ENCODE assay signal across 8 cellular contexts in the genomic region with DNA sequence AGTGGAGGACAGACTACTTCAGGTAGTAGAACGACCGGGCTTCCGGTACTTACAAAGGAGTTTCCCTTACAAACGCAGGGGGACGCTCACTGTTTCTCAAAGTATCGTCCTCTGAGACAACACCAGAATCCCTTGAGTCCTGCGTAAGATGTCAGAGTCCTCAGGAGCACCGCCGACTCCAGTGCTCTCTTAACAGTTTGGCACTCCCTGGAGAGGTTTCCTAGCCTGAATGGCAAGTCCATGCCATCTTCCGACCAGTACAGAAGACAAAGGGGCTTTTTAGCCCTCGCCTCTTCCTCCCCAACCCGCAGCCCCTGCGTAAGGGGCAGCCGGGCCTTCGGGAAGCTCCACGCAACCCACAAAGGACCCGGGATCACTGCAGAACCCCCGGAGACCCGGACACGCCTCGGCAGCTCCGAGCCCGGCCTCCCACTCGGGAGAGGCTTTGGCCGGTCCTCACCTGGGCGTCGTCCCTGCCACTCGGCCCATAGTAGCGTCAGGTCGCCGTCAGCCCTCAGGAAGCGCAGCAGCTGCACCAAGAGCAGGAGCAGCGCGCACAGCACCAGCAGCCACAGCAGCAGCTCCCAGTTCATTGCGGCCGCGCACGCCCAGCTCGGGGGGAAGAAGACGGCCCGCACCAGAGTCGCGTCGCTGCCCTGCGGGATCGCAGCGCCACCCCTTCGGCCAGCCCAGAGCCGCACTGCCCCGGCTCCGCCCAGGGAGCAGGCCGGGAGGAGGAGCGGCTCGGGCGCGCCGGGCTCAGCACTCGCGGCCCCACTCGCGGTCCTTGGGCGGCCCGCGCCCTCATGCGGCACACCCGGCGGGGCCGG. TPM values are rescaled to one million over a fixed set of nuclear protein-coding genes. Genes with fewer than 3 reads are reported as not detected.
DNase-seq lines count a peak whose midpoint lies in the region; ATAC-seq and TF ChIP-seq lines count a peak whose summit lies in the region.

A gene with protein sequence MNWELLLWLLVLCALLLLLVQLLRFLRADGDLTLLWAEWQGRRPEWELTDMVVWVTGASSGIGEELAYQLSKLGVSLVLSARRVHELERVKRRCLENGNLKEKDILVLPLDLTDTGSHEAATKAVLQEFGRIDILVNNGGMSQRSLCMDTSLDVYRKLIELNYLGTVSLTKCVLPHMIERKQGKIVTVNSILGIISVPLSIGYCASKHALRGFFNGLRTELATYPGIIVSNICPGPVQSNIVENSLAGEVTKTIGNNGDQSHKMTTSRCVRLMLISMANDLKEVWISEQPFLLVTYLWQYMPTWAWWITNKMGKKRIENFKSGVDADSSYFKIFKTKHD (minus strand): TSS at position 682 of the 830 bp plus-strand sequence. CDS start 89 bp downstream, at position 593.

- CTCF ChIA-PET in A673 (lab: Charles Lee), result interaction anchor here (0.9 kb wide), 1 partner anchor 100 kb away, joined by 3 read pairs; no protein-coding TSS in a partner anchor

- TF ChIP-seq CTCF in A673 (conservative IDR thresholded peaks at IDR 0.05; ENCODE audit: low read depth, low read length), result peak; percentile 30; the same call in 1 of the 2 replicates
- TF ChIP-seq CTCF in kidney epithelial cell (IDR thresholded peaks at IDR 0.05; ENCODE audit: insufficient read depth, low read length, poor library complexity, severe bottlenecking), result peak; percentile 13

- no TSS peak for BruUV-seq in A673 (replicated peaks; lab: Mats Ljungman, UMichigan)

- H3K4me3 Mint-ChIP-seq in central memory CD8-positive, alpha-beta T cell, result peak within 1 kb of the TSS; percentile 95

- H3K27me3 ChIP-seq in A673 (replicated peaks; ENCODE audit: insufficient read depth, low read depth, low read length, poor library complexity) (no peaks in the 10 kb centered on the region), kidney epithelial cell (ENCODE audit: control insufficient read depth, insufficient read depth, low read length) (no peaks in the 10 kb centered on the region)

- no peaks in the 10 kb centered on the region for H3K27me3 Mint-ChIP-seq in central memory CD8-positive, alpha-beta T cell

- H3K4me3 ChIP-seq in A673 (ENCODE audit: low read depth, low read length, poor library complexity, severe bottlenecking) (peak within 1 kb of the TSS; percentile 79), kidney epithelial cell (ENCODE audit: low read depth, low read length) (peak within 1 kb of the TSS; percentile 79)

- H3K4me1 Mint-ChIP-seq in central memory CD8-positive, alpha-beta T cell, result peaks cover 41% of the 10 kb centered on the region

- peaks cover 9% of the 10 kb centered on the region for H3K36me3 Mint-ChIP-seq in central memory CD8-positive, alpha-beta T cell (ENCODE audit: insufficient read depth)

- peak; percentile 88 for ATAC-seq in GM18511 (IDR thresholded peaks at IDR 0.05; ENCODE audit: unreplicated experiment)
- ATAC-seq in HG03025 (IDR thresholded peaks at IDR 0.05; ENCODE audit: low FRiP score, unreplicated experiment), result peak; percentile 83
- peak; percentile 70 for ATAC-seq in central memory CD8-positive, alpha-beta T cell (replicated peaks; ENCODE audit: extremely low read depth, poor library complexity, severe bottlenecking)

- no peaks in the 10 kb centered on the region for H3K9me3 Mint-ChIP-seq in central memory CD8-positive, alpha-beta T cell

- peak within 1 kb of the TSS; percentile 28 for H3K27ac ChIP-seq in A673 (ENCODE audit: low read depth, low read length, poor library complexity, severe bottlenecking)

- POLR2A ChIA-PET in A673 (lab: Charles Lee; ENCODE audit: low non-redundant PET), result no interaction called here

- no peaks in the 10 kb centered on the region for H3K4me1 ChIP-seq in A673 (ENCODE audit: insufficient read depth, low read length, poor library complexity, severe bottlenecking)

- H3K9me3 ChIP-seq in A673 (ENCODE audit: low read depth, low read length, poor library complexity, severe bottlenecking), result no peaks in the 10 kb centered on the region

- intact Hi-C loops in A673 (cut with micrococcal nuclease; ENCODE audit: unreplicated experiment), result loop anchor here (5.0 kb wide), 1 partner anchor 98 kb away; no protein-coding TSS in a partner anchor

- peak within 1 kb of the TSS; percentile 90 for H3K27ac Mint-ChIP-seq in central memory CD8-positive, alpha-beta T cell (ENCODE audit: low read depth)

- no peaks in the 10 kb centered on the region for H3K36me3 ChIP-seq in A673 (ENCODE audit: insufficient read depth, low read length, poor library complexity, severe bottlenecking)
- no peaks in the 10 kb centered on the region for H3K36me3 ChIP-seq in kidney epithelial cell (ENCODE audit: control insufficient read depth, insufficient read depth, low read length)

- DNase-seq in A673 (ENCODE audit: low spot score) (peak; percentile 70), NCI-H2171 treated with DMSO at 0.1 percent for 48 hours (lab: John Stamatoyannopoulos, UW) (peak; percentile 83), kidney epithelial cell (ENCODE audit: low read depth) (peak; percentile 29)
- DNase-seq in activated CD4-positive, CD25-positive, alpha-beta regulatory T cell (lab: John Stamatoyannopoulos, UW), result peak; percentile 20 to 47 (median 35)
- peak; percentile 37 to 48 for DNase-seq in central memory CD8-positive, alpha-beta T cell (ENCODE audit: low spot score in 2 of 2)
- DNase-seq in stimulated activated CD4-positive, alpha-beta T cell treated with anti-CD3 and anti-CD28 coated beads, Interleukin-15, amount 100 ng/mL, for 24 hours, result peak; percentile 83

RNA-seq across cellular contexts. Expression of the gene that starts here (rescaled TPM):
- total RNA-seq in A673 (2021) (16.3 and 17.9 TPM in 2 replicates), kidney epithelial cell (85.8 and 107 TPM in 2 replicates)

Comparison
In these comparisons a context has a peak if more than half of its experiments do, and no peak if none do; other contexts are left out.
1. Peak in every context shown above with its lines: DNase-seq, ATAC-seq, H3K4me3 ChIP-seq and H3K27ac ChIP-seq.
2. DNase-seq: peak in every context shown above with its lines; median percentile 83 in NCI-H2171 treated with DMSO at 0.1 percent for 48 hours; 83 in stimulated activated CD4-positive, alpha-beta T cell treated with anti-CD3 and anti-CD28 coated beads, Interleukin-15, amount 100 ng/mL, for 24 hours; 70 in A673; 42 in central memory CD8-positive, alpha-beta T cell; 35 in activated CD4-positive, CD25-positive, alpha-beta regulatory T cell; 29 in kidney epithelial cell.